Comparison of ENCODE assay signal across 28 cellular contexts in the genomic region with DNA sequence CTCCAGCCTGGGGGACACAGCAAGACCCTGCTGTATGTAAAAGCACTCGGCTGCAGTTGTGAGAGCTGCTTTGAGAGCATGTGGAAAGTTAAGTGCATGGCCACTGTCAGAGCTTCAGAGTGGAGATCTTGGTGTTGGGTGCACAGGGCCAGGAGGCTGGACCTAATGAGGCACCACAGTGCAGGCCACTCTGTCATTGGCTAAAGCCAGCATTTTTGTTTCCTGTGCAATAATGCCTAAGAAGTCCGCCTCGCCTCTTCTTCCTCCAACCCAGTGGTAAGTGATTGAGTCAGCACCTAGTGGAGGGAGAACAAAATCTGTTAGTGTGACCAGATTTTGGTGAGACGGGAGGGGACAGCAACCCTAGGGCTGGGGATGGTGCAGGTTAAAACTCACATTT.
A peak's percentile ranks its signal among the peaks of the same experiment; 100 is the strongest.
DNase-seq lines count a peak whose midpoint lies in the region; ATAC-seq and TF ChIP-seq lines count a peak whose summit lies in the region.
"Had no signal": no experiment of that assay in that cellular context is flagged by ENCODE, and none has a peak within 500 bp of the region (broad histone marks: within the 10 kb centered on the region; RNA-seq: fewer than 3 reads in every experiment).

No MANE protein-coding gene starts in this region.

- H3K27me3 ChIP-seq in heart left ventricle (no peaks in the 10 kb centered on the region), lower lobe of right lung (ENCODE audit: low read depth) (no peaks in the 10 kb centered on the region), suprapubic skin (no peaks in the 10 kb centered on the region)
- H3K27me3 ChIP-seq: dorsolateral prefrontal cortex, tibial artery had no signal

- H3K4me1 ChIP-seq in heart left ventricle: peaks cover 0 to 55% (median 10%) of the 10 kb centered on the region in 12 donors
- peaks cover 21% of the 10 kb centered on the region for H3K4me1 ChIP-seq in lower lobe of right lung
- no peaks in the 10 kb centered on the region for H3K4me1 ChIP-seq in suprapubic skin
- H3K4me1 ChIP-seq: psoas muscle, tibial artery had no signal

- no peak for DNase-seq in activated naive CD4-positive, alpha-beta T cell treated with anti-CD3 and anti-CD28 coated beads, Interleukin-2, amount 10 ng/mL, durations not matched to agents 7 days and 5 days
- DNase-seq in activated naive CD4-positive, alpha-beta T cell treated with anti-CD3 and anti-CD28 coated beads, Interleukin-2, amount 50 U/mL, for 16 hours: no peak
- DNase-seq in heart left ventricle: no peak
- DNase-seq in lower lobe of right lung: peak; percentile 28
- no peak for DNase-seq in suprapubic skin (ENCODE audit: low spot score in 2 of 2)
- DNase-seq in NCI-H2196 (lab: John Stamatoyannopoulos, UW; ENCODE audit: unreplicated experiment): no peak
- no peak for DNase-seq in NCI-H1930 (lab: John Stamatoyannopoulos, UW)
- DNase-seq: activated CD4-positive, alpha-beta T cell treated with anti-CD3 and anti-CD28 coated beads for 4 hours; activated CD8-positive, alpha-beta memory T cell treated with anti-CD3 and anti-CD28 coated beads for 24 hours; activated gamma-delta T cell; activated T-cell treated with anti-CD3 and anti-CD28 coated beads, Interleukin-2, amount 50 U/mL, for 1 hour; cerebellar nuclear complex; DMS53; GF-D8; H7; NCI-H1417; NCI-H2081 treated with DMSO at 0.1 percent for 48 hours; NCI-H446; NCI-H82; psoas muscle; RPMI8226; stimulated activated naive CD8-positive, alpha-beta T cell treated with anti-CD3 and anti-CD28 coated beads, Interleukin-15, amount 100 ng/mL, for 72 hours had no signal

- H3K27me3 Mint-ChIP-seq in activated naive CD4-positive, alpha-beta T cell treated with anti-CD3 and anti-CD28 coated beads, Interleukin-2, amount 10 ng/mL, durations not matched to agents 7 days and 5 days: peaks cover 10% of the 10 kb centered on the region
- H3K27me3 Mint-ChIP-seq: stimulated activated naive CD8-positive, alpha-beta T cell treated with anti-CD3 and anti-CD28 coated beads, Interleukin-15, amount 100 ng/mL, for 72 hours had no signal

- intact Hi-C loops in heart left ventricle (cut with DNase I): no loop called here
- intact Hi-C loops in lower lobe of right lung (cut with DNase I): no loop called here

- H3K4me3 Mint-ChIP-seq in activated naive CD4-positive, alpha-beta T cell treated with anti-CD3 and anti-CD28 coated beads, Interleukin-2, amount 10 ng/mL, durations not matched to agents 7 days and 5 days: no peak overlapping the region
- H3K4me3 Mint-ChIP-seq: stimulated activated naive CD8-positive, alpha-beta T cell treated with anti-CD3 and anti-CD28 coated beads, Interleukin-15, amount 100 ng/mL, for 72 hours; T-helper 2 cell treated with Interferon-gamma antibody and Interleukin-4, amounts not matched to agents 5 μg/mL and 100 μg/mL, for 36 hours had no signal

- H3K9me3 Mint-ChIP-seq in activated naive CD4-positive, alpha-beta T cell treated with anti-CD3 and anti-CD28 coated beads, Interleukin-2, amount 10 ng/mL, durations not matched to agents 7 days and 5 days: peaks cover 12% of the 10 kb centered on the region

- peak in 3 of 4 donors; percentile 32 to 63 (median 43) for ATAC-seq in heart left ventricle
- peak; percentile 31 to 34 for ATAC-seq in lower lobe of right lung
- no peak for ATAC-seq in HG03045 (IDR thresholded peaks at IDR 0.05; ENCODE audit: unreplicated experiment)
- ATAC-seq: psoas muscle; SK-N-SH treated with all-trans-retinoic acid at 6 μM for 48 hours; stimulated activated naive CD8-positive, alpha-beta T cell treated with anti-CD3 and anti-CD28 coated beads, Interleukin-15, amount 100 ng/mL, for 72 hours had no signal

- H3K27ac ChIP-seq in heart left ventricle (peak overlapping the region in 1 of 12 donors; percentile 86), lower lobe of right lung (no peak overlapping the region), suprapubic skin (peak overlapping the region; percentile 19)
- H3K27ac ChIP-seq: psoas muscle, tibial artery had no signal

- H3K9me3 ChIP-seq in heart left ventricle: peaks cover 0 to 11% (median 7%) of the 10 kb centered on the region in 12 donors
- H3K9me3 ChIP-seq in lower lobe of right lung: peaks cover 4% of the 10 kb centered on the region
- no peaks in the 10 kb centered on the region for H3K9me3 ChIP-seq in suprapubic skin

- peak overlapping the region; percentile 55 for H3K27ac Mint-ChIP-seq in activated naive CD4-positive, alpha-beta T cell treated with anti-CD3 and anti-CD28 coated beads, Interleukin-2, amount 10 ng/mL, durations not matched to agents 7 days and 5 days
- H3K27ac Mint-ChIP-seq: stimulated activated naive CD8-positive, alpha-beta T cell treated with anti-CD3 and anti-CD28 coated beads, Interleukin-15, amount 100 ng/mL, for 72 hours; T-helper 2 cell treated with Interferon-gamma antibody and Interleukin-4, amounts not matched to agents 5 μg/mL and 100 μg/mL, for 36 hours had no signal

- H3K36me3 ChIP-seq in heart left ventricle (peaks cover 0 to 52% (median 46%) of the 10 kb centered on the region in 9 donors), lower lobe of right lung (peaks cover 48% of the 10 kb centered on the region), suprapubic skin (peaks cover 35% of the 10 kb centered on the region)

- TF ChIP-seq EP300 in suprapubic skin (IDR thresholded peaks at IDR 0.05): no peak

- TF ChIP-seq POLR2A in heart left ventricle (IDR thresholded peaks at IDR 0.05) (no peak), suprapubic skin (IDR thresholded peaks at IDR 0.05) (no peak)

- no peak for TF ChIP-seq CTCF in heart left ventricle (IDR thresholded peaks at IDR 0.05)
- no peak for TF ChIP-seq CTCF in lower lobe of right lung (IDR thresholded peaks at IDR 0.05)
- no peak for TF ChIP-seq CTCF in suprapubic skin (IDR thresholded peaks at IDR 0.05)

- H3K4me3 ChIP-seq in heart left ventricle (no peak overlapping the region), lower lobe of right lung (no peak overlapping the region), suprapubic skin (no peak overlapping the region)
- H3K4me3 ChIP-seq: dorsolateral prefrontal cortex, psoas muscle, skin epidermis, tibial artery had no signal

- H3K36me3 Mint-ChIP-seq in activated naive CD4-positive, alpha-beta T cell treated with anti-CD3 and anti-CD28 coated beads, Interleukin-2, amount 10 ng/mL, durations not matched to agents 7 days and 5 days: peaks cover 18% of the 10 kb centered on the region

- H3K4me1 Mint-ChIP-seq in activated naive CD4-positive, alpha-beta T cell treated with anti-CD3 and anti-CD28 coated beads, Interleukin-2, amount 10 ng/mL, durations not matched to agents 7 days and 5 days: no peaks in the 10 kb centered on the region
- H3K4me1 Mint-ChIP-seq: stimulated activated naive CD8-positive, alpha-beta T cell treated with anti-CD3 and anti-CD28 coated beads, Interleukin-15, amount 100 ng/mL, for 72 hours had no signal

- 83 to 98% (median 95%) methylated on average over 4 of the region's 4 CpGs for WGBS in heart left ventricle, 4 donors
- 82% methylated on average over 4 of the region's 4 CpGs for WGBS in suprapubic skin

- CTCF ChIA-PET in activated naive CD4-positive, alpha-beta T cell treated with anti-CD3 and anti-CD28 coated beads, Interleukin-2, amount 10 ng/mL, durations not matched to agents 7 days and 5 days (lab: Charles Lee): interaction anchor here (1.4 kb wide), 1 partner anchor 13 kb away, joined by 6 read pairs; no protein-coding TSS in a partner anchor
